ENCODE assay signal across 9 cellular contexts in the genomic region with DNA sequence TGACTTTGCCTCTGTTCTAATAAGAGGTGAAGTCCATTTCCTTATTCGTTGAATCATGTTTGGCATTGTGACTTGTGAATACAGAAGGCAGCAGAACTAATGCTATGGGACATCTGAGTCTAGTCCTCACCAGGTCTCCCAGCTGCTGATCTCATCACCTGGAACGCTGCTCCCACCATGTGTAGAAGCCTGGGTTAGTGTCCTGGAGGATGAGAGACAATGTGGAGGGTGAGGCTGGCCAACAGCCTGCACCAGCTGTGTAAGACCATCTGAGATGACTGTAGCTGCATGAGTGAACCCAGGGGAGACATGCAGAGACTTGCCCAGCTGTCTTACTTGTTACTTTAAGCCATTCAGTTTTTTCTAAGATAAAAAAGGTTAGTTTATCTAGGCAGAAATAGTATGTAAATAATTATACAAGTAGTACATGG. TPM values are rescaled to one million over a fixed set of nuclear protein-coding genes. Genes with fewer than 3 reads are reported as not detected.
DNase-seq lines count a peak whose midpoint lies in the region; ATAC-seq, FAIRE-seq and TF ChIP-seq lines count a peak whose summit lies in the region.
"Had no signal": no experiment of that assay in that cellular context is flagged by ENCODE, and none has a peak within 500 bp of the region (broad histone marks: within the 10 kb centered on the region; RNA-seq: fewer than 3 reads in every experiment).

No MANE protein-coding gene starts in this region.

- H3K9me3 ChIP-seq in BLaER1, result peaks cover 12% of the 10 kb centered on the region; the same call in 1 of the 2 replicates

- no peak overlapping the region for H3K4ac ChIP-seq in mesendoderm (ENCODE audit: low read depth, low read length)

- no peak for FAIRE-seq in HTR-8/SVneo (lab: Jason Lieb, UNC)

- H3K4me3 ChIP-seq in BLaER1 (no peak overlapping the region), fibroblast of villous mesenchyme (ENCODE audit: low read depth, low read length) (no peak overlapping the region), mesendoderm (ENCODE audit: low read length) (no peak overlapping the region)

- H3K18ac ChIP-seq in mesendoderm (ENCODE audit: low read length), result no peak overlapping the region

- no peaks in the 10 kb centered on the region for H3K36me3 ChIP-seq in BLaER1
- no peaks in the 10 kb centered on the region for H3K36me3 ChIP-seq in mesendoderm (ENCODE audit: control insufficient read depth, insufficient read depth, low read length)

- H3K27me3 ChIP-seq in BLaER1 (peaks cover 39% of the 10 kb centered on the region), mesendoderm (ENCODE audit: insufficient read depth, low read length, poor library complexity) (no peaks in the 10 kb centered on the region)

- H3K27ac ChIP-seq in BLaER1 (peak overlapping the region; percentile 38; the same call in 1 of the 2 replicates), mesendoderm (ENCODE audit: low read depth, low read length) (no peak overlapping the region)

- H3K4me2 ChIP-seq in BLaER1, result peak overlapping the region; percentile 37
- H3K4me2 ChIP-seq in mesendoderm (ENCODE audit: low read length), result no peak overlapping the region

- peaks cover 2% of the 10 kb centered on the region for H3K79me1 ChIP-seq in mesendoderm (ENCODE audit: low read length)

- no peak overlapping the region for H3K23ac ChIP-seq in mesendoderm (ENCODE audit: low read length)

- ATAC-seq in GM19324 (IDR thresholded peaks at IDR 0.05; ENCODE audit: low FRiP score, unreplicated experiment) (peak; percentile 43), HG03558 (IDR thresholded peaks at IDR 0.05; ENCODE audit: extremely low read depth, unreplicated experiment) (peak; percentile 30), HG03108 (IDR thresholded peaks at IDR 0.05; ENCODE audit: unreplicated experiment) (no peak)

- WGBS in mesendoderm (ENCODE audit: extremely low coverage, insufficient coverage, low lambda C conversion rate), result no CpG with 5 or more reads among the region's 2 CpGs

- DNase-seq in fibroblast of villous mesenchyme (ENCODE audit: low read depth), result peak; percentile 51
- DNase-seq in mesendoderm, result no peak
- DNase-seq in HTR-8/SVneo (ENCODE audit: insufficient read length, low spot score), result no peak
- no peak for DNase-seq in COR-L47 (lab: John Stamatoyannopoulos, UW)
- DNase-seq: activated CD4-positive, alpha-beta T cell treated with anti-CD3 and anti-CD28 coated beads for 1 hour had no signal

- H3K56ac ChIP-seq in mesendoderm (ENCODE audit: low read length), result no peak overlapping the region

- no peak overlapping the region for H2BK5ac ChIP-seq in mesendoderm (ENCODE audit: low read length)

- no peak overlapping the region for H4K8ac ChIP-seq in mesendoderm (ENCODE audit: low read depth, low read length)

- no peak for TF ChIP-seq CTCF in fibroblast of villous mesenchyme (IDR thresholded peaks at IDR 0.05; ENCODE audit: insufficient read depth, low read depth, low read length)

- no peak overlapping the region for H2BK15ac ChIP-seq in mesendoderm (replicated peaks; ENCODE audit: low read depth)

- H2BK120ac ChIP-seq in mesendoderm (ENCODE audit: low read depth, low read length), result no peak overlapping the region

- no peaks in the 10 kb centered on the region for H4K20me1 ChIP-seq in BLaER1

- H3K4me1 ChIP-seq in BLaER1 (peaks cover 53% of the 10 kb centered on the region), mesendoderm (ENCODE audit: control insufficient read depth, low read depth, low read length) (peaks cover 9% of the 10 kb centered on the region)

- H4K5ac ChIP-seq in mesendoderm (ENCODE audit: low read length), result no peak overlapping the region

- H3K9ac ChIP-seq in BLaER1 (no peak overlapping the region), mesendoderm (ENCODE audit: low read length) (no peak overlapping the region)

- no peaks in the 10 kb centered on the region for H3K79me2 ChIP-seq in mesendoderm (ENCODE audit: control insufficient read depth, insufficient read depth, low read length)

- H2AK5ac ChIP-seq in mesendoderm (ENCODE audit: low read length), result no peak overlapping the region

RNA-seq across cellular contexts. Expression of a gene that starts 3.5 kb away (rescaled TPM):
- 0.43 and 1.6 TPM in 2 replicates for total RNA-seq in fibroblast of villous mesenchyme
- polyA plus RNA-seq in mesendoderm (2013, experiment 1 of 2), result 2.7 TPM
- 2.9 TPM for polyA plus RNA-seq in mesendoderm (2013, experiment 2 of 2)

RNA-seq across cellular contexts. Expression of a gene that starts 32.0 kb away (rescaled TPM):
- under 0.01 TPM in 2 replicates for total RNA-seq in fibroblast of villous mesenchyme
- polyA plus RNA-seq in mesendoderm (2013, experiment 1 of 2), result 0.95 TPM
- 0.78 TPM for polyA plus RNA-seq in mesendoderm (2013, experiment 2 of 2)
